2 cellular contexts compared by ENCODE assay signal in genomic region chr7:98828368-98828767, GRCh38.
TF ChIP-seq lines count a peak whose summit lies in the region.

No MANE protein-coding gene starts in this region.

TF ChIP-seq in HepG2, 621 proteins besides CTCF, POLR2A, EP300 and RAD21:
- TF ChIP-seq ZNF121 (CRISPR knock-in tag; IDR thresholded peaks at IDR 0.05) (0 out of 2 replicates have a peak, but pooled peaks have one; percentile 46), MED1 (CRISPR knock-in tag; IDR thresholded peaks at IDR 0.05) (no peak)

TF ChIP-seq in K562, 482 proteins besides CTCF, POLR2A, EP300 and RAD21:
- TF ChIP-seq WHSC1 (IDR thresholded peaks at IDR 0.05; ENCODE audit: low read length) (no peak), NR2C2 (CRISPR knock-in tag; IDR thresholded peaks at IDR 0.05) (no peak), NR2C2 (tag; IDR thresholded peaks at IDR 0.05) (no peak), NCOA1 (IDR thresholded peaks at IDR 0.05; ENCODE audit: low read depth) (no peak), HBP1 (CRISPR knock-in tag; IDR thresholded peaks at IDR 0.05) (no peak), CREB1 (IDR thresholded peaks at IDR 0.05) (no peak), CREB1 (CRISPR knock-in tag; IDR thresholded peaks at IDR 0.05) (no peak), KAT8 (IDR thresholded peaks at IDR 0.05; ENCODE audit: low read depth) (no peak), ZNF121 (CRISPR knock-in tag; conservative IDR thresholded peaks at IDR 0.05) (peak; percentile 44), POLR2B (IDR thresholded peaks at IDR 0.05; ENCODE audit: low read depth, partially characterized antibody) (no peak), ZNF717 (CRISPR knock-in tag; IDR thresholded peaks at IDR 0.05) (no peak)
